In the genomic region with DNA sequence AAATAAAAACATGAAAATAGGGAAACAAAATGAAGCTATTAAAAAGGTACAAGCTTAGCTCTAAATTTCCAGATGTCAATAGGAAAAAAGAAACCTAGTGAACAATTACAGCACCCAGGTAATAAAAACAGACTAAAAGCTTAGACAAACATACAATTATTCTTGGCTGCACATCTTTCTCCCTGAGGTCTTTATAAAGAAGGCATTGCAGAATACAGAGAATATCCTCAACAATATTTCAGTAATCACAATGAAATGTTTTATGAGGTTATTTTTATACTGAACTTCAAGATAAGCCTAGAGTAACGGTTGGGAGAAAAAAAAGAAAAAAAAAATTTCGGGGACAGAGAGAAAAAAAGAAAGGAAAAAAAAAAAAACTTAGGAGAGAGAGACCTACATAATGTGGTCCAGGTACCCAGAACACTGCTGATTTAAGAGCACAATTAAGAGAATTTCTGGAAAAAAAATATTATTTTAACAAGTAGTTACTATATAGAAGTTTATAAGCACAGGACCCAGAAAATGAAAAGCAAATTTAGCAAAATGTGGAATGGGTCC, we compare ENCODE assay signal across 1 cellular context.
TF ChIP-seq lines count a peak whose summit lies in the region.

No MANE protein-coding gene starts in this region.

TF ChIP-seq in GM23338, 12 proteins besides CTCF, POLR2A, EP300 and RAD21 (continued from another document):
- TF ChIP-seq EZH2 (IDR thresholded peaks at IDR 0.05; ENCODE audit: low read depth, unreplicated experiment) = no peak
- no peak for TF ChIP-seq STAT1 (IDR thresholded peaks at IDR 0.05; ENCODE audit: unreplicated experiment)
- TF ChIP-seq NANOG (IDR thresholded peaks at IDR 0.05; ENCODE audit: borderline replicate concordance) = no peak
